9 cellular contexts compared by ENCODE assay signal in genomic region chr17:43416998-43417891, GRCh38. TPM values are rescaled to one million over a fixed set of nuclear protein-coding genes. Genes with fewer than 3 reads are reported as not detected.
DNase-seq lines count a peak whose midpoint lies in the region; ATAC-seq, FAIRE-seq and TF ChIP-seq lines count a peak whose summit lies in the region.
"Had no signal": no experiment of that assay in that cellular context is flagged by ENCODE, and none has a peak within 500 bp of the region (broad histone marks: within the 10 kb centered on the region; RNA-seq: fewer than 3 reads in every experiment).

No MANE protein-coding gene starts in this region.

- H3K36me3 ChIP-seq in endothelial cell of umbilical vein (ENCODE audit: control insufficient read depth in 2 of 2, extremely low read depth in 1 of 2, insufficient read depth in 2 of 2, low read length in 2 of 2), result no peaks in the 10 kb centered on the region
- H3K36me3 ChIP-seq in uterus, result no peaks in the 10 kb centered on the region

- no peak for ATAC-seq in HG03135 (IDR thresholded peaks at IDR 0.05; ENCODE audit: unreplicated experiment)
- ATAC-seq in HG03039 (IDR thresholded peaks at IDR 0.05; ENCODE audit: unreplicated experiment), result no peak

- H3K9me1 ChIP-seq in endothelial cell of umbilical vein (replicated peaks; ENCODE audit: control insufficient read depth, extremely low read depth, insufficient read depth, low read length), result no peaks in the 10 kb centered on the region

- peak overlapping the region; percentile 49 for H2AFZ ChIP-seq in endothelial cell of umbilical vein (ENCODE audit: low read depth, low read length)

- H4K20me1 ChIP-seq in endothelial cell of umbilical vein (replicated peaks; ENCODE audit: control insufficient read depth, extremely low read depth, insufficient read depth, low read length), result no peaks in the 10 kb centered on the region

- dilution Hi-C loops in endothelial cell of umbilical vein (cut with MboI; ENCODE audit: extremely low pct_ligation_motif_present, low sequenced_read_pairs), result no loop called here

- CTCF ChIA-PET in endothelial cell of umbilical vein (lab: Charles Lee), result interaction anchor here (1.1 to 2.7 kb wide), 8 partner anchors 9 to 67 kb away, joined by 3 to 10 read pairs (median 3); partner anchors contain the start of genes ARL4D and DHX8

- no peaks in the 10 kb centered on the region for H3K79me2 ChIP-seq in endothelial cell of umbilical vein (ENCODE audit: control insufficient read depth, insufficient read depth, low read length)

- TF ChIP-seq POLR2A in endothelial cell of umbilical vein (IDR thresholded peaks at IDR 0.05; ENCODE audit: low read depth, low read length), result no peak
- no peak for TF ChIP-seq POLR2A in uterus (IDR thresholded peaks at IDR 0.05)

- intact Hi-C loops in endothelial cell of umbilical vein (cut with micrococcal nuclease), result no loop called here
- intact Hi-C loops in uterus (cut with DNase I; ENCODE audit: low total_unique reads), result no loop called here

- DNase-seq in NCI-H2171 treated with DMSO at 0.1 percent for 48 hours (lab: John Stamatoyannopoulos, UW) (peak; percentile 32), NCI-H2171 (lab: John Stamatoyannopoulos, UW) (no peak), endothelial cell of umbilical vein (ENCODE audit: low read depth, low spot score) (no peak), middle frontal gyrus (ENCODE audit: extremely low spot score, low spot score) (peak; percentile 80), uterus (peak; percentile 84 to 87)
- no peak for DNase-seq in stimulated activated CD4-positive, alpha-beta T cell treated with anti-CD3 and anti-CD28 coated beads, Interleukin-12 subunit alpha, Interleukin-12 subunit beta, amount 100 ng/mL, for 4 hours
- DNase-seq: activated naive CD8-positive, alpha-beta T cell treated with anti-CD3 and anti-CD28 coated beads, Interleukin-2, amount 10 ng/mL, durations not matched to agents 7 days and 5 days had no signal

- H3K27me3 ChIP-seq in endothelial cell of umbilical vein (ENCODE audit: control insufficient read depth in 2 of 2, insufficient read depth in 2 of 2, low read length in 2 of 2) (peaks cover 0 to 7% of the 10 kb centered on the region in 2 experiments), uterus (no peaks in the 10 kb centered on the region)

- POLR2A ChIA-PET in endothelial cell of umbilical vein (lab: Charles Lee), result no interaction called here

- H3K4me2 ChIP-seq in endothelial cell of umbilical vein (ENCODE audit: insufficient read depth, low read length), result no peak overlapping the region

- no peak for FAIRE-seq in endothelial cell of umbilical vein (lab: Jason Lieb, UNC)

- no peak for TF ChIP-seq CTCF in endothelial cell of umbilical vein (IDR thresholded peaks at IDR 0.05; ENCODE audit: extremely low read depth in 1 of 2, insufficient read depth in 1 of 2, low read depth in 1 of 2, low read length in 2 of 2)
- TF ChIP-seq CTCF in uterus (IDR thresholded peaks at IDR 0.05), result no peak

- BruUV-seq in endothelial cell of umbilical vein (replicated peaks; lab: Mats Ljungman, UMichigan), result no TSS peak

- H3K27ac ChIP-seq in endothelial cell of umbilical vein (ENCODE audit: insufficient read depth, low read depth, low read length) (no peak overlapping the region), uterus (peak overlapping the region; percentile 78 to 83)

- H3K4me3 ChIP-seq in endothelial cell of umbilical vein (replicated peaks in 1 of 3; ENCODE audit: insufficient read depth in 1 of 3, low read depth in 1 of 3, low read length in 3 of 3) (no peak overlapping the region), uterus (no peak overlapping the region)

- H3K4me1 ChIP-seq in endothelial cell of umbilical vein (ENCODE audit: control insufficient read depth, extremely low read depth, insufficient read depth, low read length), result no peaks in the 10 kb centered on the region
- peaks cover 0 to 9% of the 10 kb centered on the region in 2 donors for H3K4me1 ChIP-seq in uterus

- H3K9me3 ChIP-seq in endothelial cell of umbilical vein (replicated peaks; ENCODE audit: control insufficient read depth, insufficient read depth, low read length) (no peaks in the 10 kb centered on the region), uterus (no peaks in the 10 kb centered on the region)

- H3K9ac ChIP-seq in endothelial cell of umbilical vein (replicated peaks; ENCODE audit: extremely low read depth, insufficient read depth, low read length), result no peak overlapping the region

TF ChIP-seq in endothelial cell of umbilical vein, 7 proteins besides CTCF, POLR2A, EP300 and RAD21:
- TF ChIP-seq MAX (IDR thresholded peaks at IDR 0.05; ENCODE audit: insufficient read depth, insufficient read length), result no peak
- no peak for TF ChIP-seq EZH2 (IDR thresholded peaks at IDR 0.05; ENCODE audit: borderline replicate concordance, low read depth, low read length, severe bottlenecking)
- no peak for TF ChIP-seq FOS (IDR thresholded peaks at IDR 0.05; ENCODE audit: borderline replicate concordance, insufficient read depth, low read length)
- TF ChIP-seq JUN (IDR thresholded peaks at IDR 0.05; ENCODE audit: borderline replicate concordance, insufficient read depth, insufficient read length, low read depth), result no peak
- no peak for TF ChIP-seq POLR2AphosphoS5 (IDR thresholded peaks at IDR 0.05; ENCODE audit: insufficient read depth, low read depth, low read length)
- no peak for TF ChIP-seq GATA2 (IDR thresholded peaks at IDR 0.05; ENCODE audit: insufficient read depth, insufficient read length, low read depth, low read length)
- TF ChIP-seq MYC (IDR thresholded peaks at IDR 0.05; ENCODE audit: low read depth, low read length), result no peak

RNA-seq across cellular contexts. Expression of gene ARL4D, which starts 18.5 kb away (rescaled TPM):
- total RNA-seq in endothelial cell of umbilical vein (3.6 and 4.1 TPM in 2 replicates), uterus (10 to 100 TPM; 19.1 to 33.2 (median 25.7) TPM)
- polyA plus RNA-seq in endothelial cell of umbilical vein, result 3.8 and 5.3 TPM in 2 replicates
- polyA plus RNA-seq in endothelial cell of umbilical vein (2011; cell fraction: cytosol; rRNA removed), result 3.0 and 4.6 TPM in 2 replicates
- 1.7 and 1.9 TPM in 2 replicates for polyA plus RNA-seq in endothelial cell of umbilical vein (2011; cell fraction: nucleus; rRNA removed)
- polyA plus RNA-seq in endothelial cell of umbilical vein (2012), result 3.9 and 5.4 TPM in 2 replicates
- 2.0 and 2.2 TPM in 2 replicates for polyA minus RNA-seq in endothelial cell of umbilical vein
- 11.2 TPM for polyA minus RNA-seq in endothelial cell of umbilical vein (2011; cell fraction: cytosol; rRNA and poly(A)+ RNA removed)
- polyA minus RNA-seq in endothelial cell of umbilical vein (2011; cell fraction: nucleus; rRNA and poly(A)+ RNA removed), result 1.1 and 1.3 TPM in 2 replicates

Comparison
In these comparisons a context has a peak if more than half of its experiments do, and no peak if none do; other contexts are left out.
1. DNase-seq: peak in NCI-H2171 treated with DMSO at 0.1 percent for 48 hours (single experiment), middle frontal gyrus (single experiment) and uterus (2 of 2); none in NCI-H2171 (single experiment), endothelial cell of umbilical vein (single experiment) and stimulated activated CD4-positive, alpha-beta T cell treated with anti-CD3 and anti-CD28 coated beads, Interleukin-12 subunit alpha, Interleukin-12 subunit beta, amount 100 ng/mL, for 4 hours (single experiment).